In genomic region chr4:106065018-106065417, GRCh38 we compare ENCODE assay signal across 23 cellular contexts.
A peak's percentile ranks its signal among the peaks of the same experiment; 100 is the strongest.
DNase-seq lines count a peak whose midpoint lies in the region; ATAC-seq and TF ChIP-seq lines count a peak whose summit lies in the region.
"Had no signal": no experiment of that assay in that cellular context is flagged by ENCODE, and none has a peak within 500 bp of the region (broad histone marks: within the 10 kb centered on the region; RNA-seq: fewer than 3 reads in every experiment).

No MANE protein-coding gene starts in this region.

- TF ChIP-seq CTCF in C4-2B (conservative IDR thresholded peaks at IDR 0.05) (peak; percentile 43), VCaP (conservative IDR thresholded peaks at IDR 0.05) (peak; percentile 59), foreskin keratinocyte (conservative IDR thresholded peaks at IDR 0.05) (peak; percentile 41), neural cell (IDR thresholded peaks at IDR 0.05; ENCODE audit: poor library complexity, severe bottlenecking) (peak; percentile 32), omental fat pad (IDR thresholded peaks at IDR 0.05) (no peak), prostate gland (IDR thresholded peaks at IDR 0.05) (peak in 1 of 4 experiments; percentile 28)

- H3F3A ChIP-seq in neural cell (ENCODE audit: insufficient read depth, low read length, poor library complexity, severe bottlenecking): no peaks in the 10 kb centered on the region

- no peak for TF ChIP-seq POLR2A in prostate gland (IDR thresholded peaks at IDR 0.05)

- no peak overlapping the region for H3K9ac ChIP-seq in neural cell (ENCODE audit: low read length)
- H3K9ac ChIP-seq: BLaER1, KMS-11 had no signal

- H3K27me3 ChIP-seq in foreskin keratinocyte (no peaks in the 10 kb centered on the region), neural cell (ENCODE audit: insufficient read depth, low read depth, low read length) (no peaks in the 10 kb centered on the region), prostate gland (replicated peaks; ENCODE audit: insufficient read depth) (no peaks in the 10 kb centered on the region)
- H3K27me3 ChIP-seq: BLaER1 had no signal

- H3K9me3 Mint-ChIP-seq in activated T-cell treated with anti-CD3 and anti-CD28 coated beads, Interleukin-2, amount 50 U/mL, for 4 hours: peaks cover 7% of the 10 kb centered on the region

- H3K4me1 Mint-ChIP-seq in activated T-cell treated with anti-CD3 and anti-CD28 coated beads, Interleukin-2, amount 50 U/mL, for 4 hours (ENCODE audit: low read depth): no peaks in the 10 kb centered on the region

- ATAC-seq in foreskin keratinocyte: no peak
- no peak for ATAC-seq in omental fat pad (ENCODE audit: low FRiP score)
- no peak for ATAC-seq in activated T-cell treated with anti-CD3 and anti-CD28 coated beads, Interleukin-2, amount 50 U/mL, for 4 hours
- ATAC-seq: A549; CD8-positive, alpha-beta T cell; GM12878 had no signal

- H3K36me3 ChIP-seq in neural cell (ENCODE audit: insufficient read depth, low read length) (no peaks in the 10 kb centered on the region), prostate gland (no peaks in the 10 kb centered on the region)
- H3K36me3 ChIP-seq: BLaER1 had no signal

- H3K27ac ChIP-seq in C4-2B (no peak overlapping the region), VCaP (no peak overlapping the region), foreskin keratinocyte (no peak overlapping the region), neural cell (ENCODE audit: low read length) (no peak overlapping the region), prostate gland (no peak overlapping the region)
- H3K27ac ChIP-seq: A549, BLaER1, KMS-11, SK-N-MC had no signal

- no peaks in the 10 kb centered on the region for H3K9me2 ChIP-seq in neural cell (ENCODE audit: insufficient read depth, low read length)

- intact Hi-C loops in prostate gland (cut with DNase I): no loop called here

- H3K4me3 ChIP-seq in neural cell (ENCODE audit: low read length): no peak overlapping the region
- no peak overlapping the region for H3K4me3 ChIP-seq in prostate gland
- H3K4me3 ChIP-seq: A549, BLaER1, GM12878, SK-N-MC had no signal

- no peak overlapping the region for H3K4me2 ChIP-seq in neural cell (ENCODE audit: low read length)
- H3K4me2 ChIP-seq: A549, BLaER1, KMS-11 had no signal

- DNase-seq in foreskin keratinocyte (no peak), omental fat pad (ENCODE audit: low spot score) (no peak), prostate gland (ENCODE audit: low spot score) (no peak), hepatic stellate cell (ENCODE audit: low spot score) (no peak)
- DNase-seq in activated T-cell treated with anti-CD3 and anti-CD28 coated beads, Interleukin-2, amount 50 U/mL, for 4 hours: no peak
- DNase-seq: CD8-positive, alpha-beta T cell; DND-41; IMR-90; MV-4-11; NCI-H1694; NCI-H2081 treated with DMSO at 0.1 percent for 48 hours; NCI-H2171 treated with DMSO at 0.1 percent for 48 hours; NCI-H524 treated with DMSO at 0.1 percent for 48 hours; NCI-H82; SHP77 treated with DMSO at 0.1 percent for 48 hours had no signal

- no peak overlapping the region for H2AFZ ChIP-seq in neural cell (ENCODE audit: low read depth, low read length)

- TF ChIP-seq RAD21 in neural cell (conservative IDR thresholded peaks at IDR 0.05): peak; percentile 29

- H3K79me2 ChIP-seq in neural cell (replicated peaks; ENCODE audit: insufficient read depth, low read length): no peaks in the 10 kb centered on the region

- peaks cover 9% of the 10 kb centered on the region for H3K36me3 Mint-ChIP-seq in activated T-cell treated with anti-CD3 and anti-CD28 coated beads, Interleukin-2, amount 50 U/mL, for 4 hours (ENCODE audit: insufficient read depth)

- no peak for TF ChIP-seq EP300 in neural cell (conservative IDR thresholded peaks at IDR 0.05; ENCODE audit: poor library complexity, severe bottlenecking)

- H4K20me1 ChIP-seq in neural cell (ENCODE audit: insufficient read depth): no peaks in the 10 kb centered on the region
- H4K20me1 ChIP-seq: BLaER1 had no signal

- H3K4me1 ChIP-seq in foreskin keratinocyte (no peaks in the 10 kb centered on the region), prostate gland (replicated peaks) (no peaks in the 10 kb centered on the region)
- H3K4me1 ChIP-seq: BLaER1 had no signal

- H3K9me3 ChIP-seq in neural cell (ENCODE audit: low read length) (no peaks in the 10 kb centered on the region), prostate gland (no peaks in the 10 kb centered on the region)
- H3K9me3 ChIP-seq: A549 had no signal

- 66% methylated on average over 1 of the region's 1 CpG for WGBS in prostate gland

- no peaks in the 10 kb centered on the region for H3K27me3 Mint-ChIP-seq in activated T-cell treated with anti-CD3 and anti-CD28 coated beads, Interleukin-2, amount 50 U/mL, for 4 hours (ENCODE audit: low read depth)

- H3K4me3 Mint-ChIP-seq in activated T-cell treated with anti-CD3 and anti-CD28 coated beads, Interleukin-2, amount 50 U/mL, for 4 hours: no peak overlapping the region
- H3K4me3 Mint-ChIP-seq: CD8-positive, alpha-beta T cell had no signal

TF ChIP-seq in neural cell, 6 proteins besides CTCF, POLR2A, EP300 and RAD21:
- TF ChIP-seq TAF1 (IDR thresholded peaks at IDR 0.05; ENCODE audit: low read depth) (no peak), REST (IDR thresholded peaks at IDR 0.05; ENCODE audit: borderline replicate concordance) (no peak), SMC3 (conservative IDR thresholded peaks at IDR 0.05; ENCODE audit: poor library complexity) (no peak), POLR2AphosphoS5 (IDR thresholded peaks at IDR 0.05) (no peak), EZH2 (IDR thresholded peaks at IDR 0.05; ENCODE audit: borderline replicate concordance, insufficient read depth, low read length, poor library complexity, severe bottlenecking) (no peak), MXI1 (conservative IDR thresholded peaks at IDR 0.05; ENCODE audit: poor library complexity, severe bottlenecking) (no peak)

Comparison
In these comparisons a context has a peak if more than half of its experiments do, and no peak if none do; other contexts are left out.
1. CTCF ChIP-seq: peak in C4-2B (single experiment), VCaP (single experiment), foreskin keratinocyte (single experiment) and neural cell (single experiment); none in omental fat pad (0 of 3).